18 cellular contexts compared by ENCODE assay signal in the genomic region with DNA sequence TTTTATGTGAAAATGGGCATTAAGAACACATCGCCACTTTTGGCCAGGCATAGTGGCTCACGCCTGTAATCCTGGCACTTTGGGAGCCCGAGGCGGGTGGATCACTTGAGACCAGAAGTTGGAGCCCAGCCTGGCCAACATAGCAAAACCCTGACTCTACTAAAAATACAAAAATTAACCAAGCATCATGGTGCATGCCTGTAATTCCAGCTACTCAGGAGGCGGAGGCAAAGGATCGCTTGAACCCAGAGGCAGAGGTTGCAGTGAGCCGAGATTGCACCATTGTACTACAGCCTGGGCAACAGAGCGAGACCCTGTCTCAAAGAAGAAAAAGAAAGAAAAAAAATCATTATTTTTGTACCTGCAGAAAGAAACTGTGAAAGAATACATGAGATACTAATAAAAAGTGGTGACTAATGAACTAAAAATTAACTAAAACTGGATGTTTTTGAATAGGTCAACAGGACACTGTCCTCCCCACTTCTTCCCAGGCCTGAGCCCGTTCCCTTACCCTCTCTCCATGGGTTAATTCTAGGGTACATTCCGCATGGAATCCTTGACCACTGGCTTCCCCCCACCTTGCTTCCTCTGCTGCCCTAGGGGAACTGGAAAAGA. TPM values are rescaled to one million over a fixed set of nuclear protein-coding genes. Genes with fewer than 3 reads are reported as not detected.
DNase-seq lines count a peak whose midpoint lies in the region; ATAC-seq and TF ChIP-seq lines count a peak whose summit lies in the region.
"Had no signal": no experiment of that assay in that cellular context is flagged by ENCODE, and none has a peak within 500 bp of the region (broad histone marks: within the 10 kb centered on the region; RNA-seq: fewer than 3 reads in every experiment).

No MANE protein-coding gene starts in this region.

- no peak overlapping the region for H3K4me3 ChIP-seq in MG63
- H3K4me3 ChIP-seq in fibroblast of the aortic adventitia (ENCODE audit: low read depth, low read length) = no peak overlapping the region

- TF ChIP-seq CTCF in fibroblast of the aortic adventitia (IDR thresholded peaks at IDR 0.05; ENCODE audit: insufficient read depth, low read length) = no peak
- TF ChIP-seq CTCF in progenitor cell of endocrine pancreas (IDR thresholded peaks at IDR 0.05; ENCODE audit: unreplicated experiment) = no peak
- TF ChIP-seq CTCF in MCF 10A (IDR thresholded peaks at IDR 0.05; ENCODE audit: unreplicated experiment) = no peak

- H3K9me3 Mint-ChIP-seq in progenitor cell of endocrine pancreas (ENCODE audit: low read depth) = no peaks in the 10 kb centered on the region
- H3K9me3 Mint-ChIP-seq in MCF 10A (ENCODE audit: unreplicated experiment) = no peaks in the 10 kb centered on the region
- H3K9me3 Mint-ChIP-seq: activated CD4-positive, alpha-beta T cell treated with anti-CD3 and anti-CD28 coated beads, Interleukin-2, amount 10 ng/mL, durations not matched to agents 24 days and 14 days; natural killer cell treated with Interleukin-12 subunit alpha and Interleukin-12 subunit beta and Interleukin-15 and Interleukin-18, amount 100 ng/mL, for 72 hours; stimulated activated naive CD8-positive, alpha-beta T cell treated with anti-CD3 and anti-CD28 coated beads, Interleukin-15, Interleukin-2, amounts not matched to agents 100 ng/mL and 50 ng/mL, for 24 hours; type B pancreatic cell had no signal

- H3K4me1 Mint-ChIP-seq in progenitor cell of endocrine pancreas (ENCODE audit: low read depth) = peaks cover 3% of the 10 kb centered on the region
- H3K4me1 Mint-ChIP-seq in MCF 10A (ENCODE audit: insufficient read depth, unreplicated experiment) = peaks cover 8% of the 10 kb centered on the region

- CTCF ChIA-PET in MCF 10A (lab: Yijun Ruan, JAX) = interaction anchor here (0.7 to 1.5 kb wide), 7 partner anchors 9 to 221 kb away, joined by 3 to 7 read pairs (median 4); no protein-coding TSS in a partner anchor

- no peaks in the 10 kb centered on the region for H3K36me3 Mint-ChIP-seq in progenitor cell of endocrine pancreas (ENCODE audit: insufficient read depth)
- no peaks in the 10 kb centered on the region for H3K36me3 Mint-ChIP-seq in MCF 10A (ENCODE audit: insufficient read depth, unreplicated experiment)
- H3K36me3 Mint-ChIP-seq: natural killer cell treated with Interleukin-12 subunit alpha and Interleukin-12 subunit beta and Interleukin-15 and Interleukin-18, amount 100 ng/mL, for 72 hours; type B pancreatic cell had no signal

- no peaks in the 10 kb centered on the region for H3K27me3 ChIP-seq in MG63

- DNase-seq in EL (peak; percentile 60), MG63 (peak; percentile 65), fibroblast of the aortic adventitia (ENCODE audit: low read depth) (peak; percentile 59), progenitor cell of endocrine pancreas (ENCODE audit: low spot score, unreplicated experiment) (no peak), NCI-H146 treated with DMSO at 0.1 percent for 48 hours (lab: John Stamatoyannopoulos, UW; ENCODE audit: unreplicated experiment) (no peak), MCF 10A (ENCODE audit: unreplicated experiment) (no peak)
- DNase-seq: activated CD4-positive, alpha-beta T cell treated with anti-CD3 and anti-CD28 coated beads, Interleukin-2, amount 10 ng/mL, durations not matched to agents 24 days and 14 days; erythroblast; H9; midbrain; NCI-H524; stimulated activated CD4-positive, alpha-beta T cell treated with anti-CD3 and anti-CD28 coated beads, Interleukin-4, amount 100 ng/mL, for 1 hour; T-helper 1 cell had no signal

- H3K4me3 Mint-ChIP-seq in progenitor cell of endocrine pancreas (ENCODE audit: low read depth) (no peak overlapping the region), MCF 10A (ENCODE audit: unreplicated experiment) (no peak overlapping the region)
- H3K4me3 Mint-ChIP-seq: activated CD4-positive, alpha-beta T cell treated with anti-CD3 and anti-CD28 coated beads, Interleukin-2, amount 10 ng/mL, durations not matched to agents 24 days and 14 days; H9; natural killer cell treated with Interleukin-12 subunit alpha and Interleukin-12 subunit beta and Interleukin-15 and Interleukin-18, amount 100 ng/mL, for 72 hours; stimulated activated naive CD8-positive, alpha-beta T cell treated with anti-CD3 and anti-CD28 coated beads, Interleukin-15, Interleukin-2, amounts not matched to agents 100 ng/mL and 50 ng/mL, for 24 hours; type B pancreatic cell had no signal

- POLR2A ChIA-PET in MCF 10A (lab: Yijun Ruan, JAX) = interaction anchor here (1.4 to 2.4 kb wide), 2 partner anchors 17 to 71 kb away, joined by 3 to 6 read pairs; no protein-coding TSS in a partner anchor

- no peaks in the 10 kb centered on the region for H3K36me3 ChIP-seq in MG63

- H3K9me3 ChIP-seq in MG63 = no peaks in the 10 kb centered on the region

- H3K27me3 Mint-ChIP-seq in progenitor cell of endocrine pancreas (peaks cover 11% of the 10 kb centered on the region), MCF 10A (ENCODE audit: insufficient read depth, unreplicated experiment) (no peaks in the 10 kb centered on the region)
- H3K27me3 Mint-ChIP-seq: type B pancreatic cell had no signal

- intact Hi-C loops in MCF 10A (cut with micrococcal nuclease) = no loop called here

- no peak for ATAC-seq in GM21390 (IDR thresholded peaks at IDR 0.05; ENCODE audit: unreplicated experiment)
- no peak for ATAC-seq in GM19395 (IDR thresholded peaks at IDR 0.05; ENCODE audit: unreplicated experiment)
- ATAC-seq: natural killer cell treated with Interleukin-12 subunit alpha and Interleukin-12 subunit beta and Interleukin-15 and Interleukin-18, amount 100 ng/mL, for 72 hours had no signal

- no TSS peak for BruUV-seq in MCF 10A (replicated peaks; lab: Mats Ljungman, UMichigan)

- peak overlapping the region; percentile 67 for H3K27ac Mint-ChIP-seq in progenitor cell of endocrine pancreas
- no peak overlapping the region for H3K27ac Mint-ChIP-seq in MCF 10A (ENCODE audit: low read depth, unreplicated experiment)
- H3K27ac Mint-ChIP-seq: activated CD4-positive, alpha-beta T cell treated with anti-CD3 and anti-CD28 coated beads, Interleukin-2, amount 10 ng/mL, durations not matched to agents 24 days and 14 days; H9; natural killer cell treated with Interleukin-12 subunit alpha and Interleukin-12 subunit beta and Interleukin-15 and Interleukin-18, amount 100 ng/mL, for 72 hours; stimulated activated naive CD8-positive, alpha-beta T cell treated with anti-CD3 and anti-CD28 coated beads, Interleukin-15, Interleukin-2, amounts not matched to agents 100 ng/mL and 50 ng/mL, for 24 hours; type B pancreatic cell had no signal

RNA-seq across cellular contexts. Expression of a gene that starts 8.3 kb away (rescaled TPM):
- 1.1 TPM in 1 of 2 replicates, not detected in the other for total RNA-seq in MG63 (2014; rRNA removed; shearing (Covaris generic); ENCODE audit: low replicate concordance)
- 1.2 and 99.8 TPM in 2 replicates for total RNA-seq in fibroblast of the aortic adventitia (ENCODE audit: low replicate concordance)
- total RNA-seq in progenitor cell of endocrine pancreas = 2.6 and 4.4 TPM in 2 replicates
- 2.7 and 2.9 TPM in 2 replicates for total RNA-seq in MCF 10A (2022)
- total RNA-seq: activated CD4-positive, alpha-beta T cell treated with anti-CD3 and anti-CD28 coated beads, Interleukin-2, amount 10 ng/mL, durations not matched to agents 24 days and 14 days; natural killer cell treated with Interleukin-12 subunit alpha and Interleukin-12 subunit beta and Interleukin-15 and Interleukin-18, amount 100 ng/mL, for 72 hours had no signal

RNA-seq across cellular contexts. Expression of a gene that starts 49.4 kb away (rescaled TPM):
- not detected in 2 replicates for total RNA-seq in MG63 (2014; rRNA removed; shearing (Covaris generic); ENCODE audit: low replicate concordance)
- 0.18 TPM in 1 of 2 replicates, not detected in the other for total RNA-seq in fibroblast of the aortic adventitia (ENCODE audit: low replicate concordance)
- total RNA-seq in progenitor cell of endocrine pancreas = not detected in 2 replicates
- total RNA-seq in MCF 10A (2022) = not detected in 2 replicates
- total RNA-seq: activated CD4-positive, alpha-beta T cell treated with anti-CD3 and anti-CD28 coated beads, Interleukin-2, amount 10 ng/mL, durations not matched to agents 24 days and 14 days; H9; natural killer cell treated with Interleukin-12 subunit alpha and Interleukin-12 subunit beta and Interleukin-15 and Interleukin-18, amount 100 ng/mL, for 72 hours had no signal

Comparison
In these comparisons a context has a peak if more than half of its experiments do, and no peak if none do; other contexts are left out.
1. DNase-seq: peak in EL (single experiment), MG63 (single experiment) and fibroblast of the aortic adventitia (single experiment); none in progenitor cell of endocrine pancreas (single experiment), NCI-H146 treated with DMSO at 0.1 percent for 48 hours (single experiment) and MCF 10A (single experiment).